ENCODE assay signal across 31 cellular contexts in the genomic region with DNA sequence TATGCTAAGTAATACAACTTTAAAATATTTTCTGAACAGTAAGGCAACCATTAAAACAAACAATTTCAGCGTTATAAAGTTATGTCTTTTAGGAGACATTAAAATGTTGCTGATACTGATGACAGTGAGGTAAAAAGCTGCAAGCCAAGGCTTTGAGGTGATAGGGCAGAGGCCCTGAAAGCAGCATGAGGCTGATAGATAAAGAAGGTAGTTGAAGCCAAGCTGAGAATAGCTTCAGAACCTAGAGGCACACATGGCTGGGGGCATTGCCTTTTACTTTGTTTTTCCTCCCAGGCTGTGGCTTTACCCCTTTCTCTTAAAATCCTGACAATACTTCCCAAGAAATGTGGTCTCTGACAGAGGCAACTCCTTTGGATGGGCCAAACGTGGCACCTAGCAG.
"Had no signal": no experiment of that assay in that cellular context is flagged by ENCODE, and none has a peak within 500 bp of the region (broad histone marks: within the 10 kb centered on the region; RNA-seq: fewer than 3 reads in every experiment).

No MANE protein-coding gene starts in this region.

- H3K9me3 Mint-ChIP-seq: activated B cell treated with CpG ODN at 0.5 μM for 24 hours; activated CD8-positive, alpha-beta T cell treated with anti-CD3 and anti-CD28 coated beads for 36 hours; activated T-cell treated with anti-CD3 and anti-CD28 coated beads, Interleukin-2, amount 50 U/mL, for 4 hours; activated T-helper 17 cell treated with anti-CD3 and anti-CD28 coated beads, Interleukin-2, amount 50 U/mL, for 72 hours; effector memory CD8-positive, alpha-beta T cell; T-helper 1 cell treated with Interleukin-12 subunit alpha and Interleukin-12 subunit beta and Interleukin-4 antibody, amounts not matched to agents 30 μg/mL and 1 μg/mL, for 36 hours had no signal

- H3K4me3 ChIP-seq: esophagus muscularis mucosa, gastrocnemius medialis had no signal

- H3K27ac ChIP-seq: brain microvascular endothelial cell, esophagus muscularis mucosa, foreskin keratinocyte, gastrocnemius medialis, WERI-Rb-1 had no signal

- H3K4me1 Mint-ChIP-seq: activated B cell treated with CpG ODN at 0.5 μM for 24 hours; activated T-helper 17 cell treated with anti-CD3 and anti-CD28 coated beads, Interleukin-2, amount 50 U/mL, for 72 hours had no signal

- H3K27me3 ChIP-seq: brain microvascular endothelial cell, esophagus muscularis mucosa, foreskin keratinocyte, gastrocnemius medialis had no signal

- H3K4me3 Mint-ChIP-seq: activated B cell treated with CpG ODN at 0.5 μM for 24 hours; activated CD8-positive, alpha-beta T cell treated with anti-CD3 and anti-CD28 coated beads for 36 hours; activated naive CD8-positive, alpha-beta T cell; activated T-cell treated with anti-CD3 and anti-CD28 coated beads, Interleukin-2, amount 50 U/mL, for 4 hours; activated T-helper 17 cell treated with anti-CD3 and anti-CD28 coated beads, Interleukin-2, amount 50 U/mL, for 72 hours; effector memory CD8-positive, alpha-beta T cell; T-helper 1 cell treated with Interleukin-12 subunit alpha and Interleukin-12 subunit beta and Interleukin-4 antibody, amounts not matched to agents 30 μg/mL and 1 μg/mL, for 36 hours had no signal

- H3K27me3 Mint-ChIP-seq: activated B cell treated with CpG ODN at 0.5 μM for 24 hours; activated CD8-positive, alpha-beta T cell treated with anti-CD3 and anti-CD28 coated beads for 36 hours; activated naive CD8-positive, alpha-beta T cell; effector memory CD8-positive, alpha-beta T cell had no signal

- H3K36me3 ChIP-seq: brain microvascular endothelial cell, esophagus muscularis mucosa, gastrocnemius medialis, WERI-Rb-1 had no signal

- FAIRE-seq: astrocyte, colon had no signal

- H3K27ac Mint-ChIP-seq: activated B cell treated with CpG ODN at 0.5 μM for 24 hours; activated CD8-positive, alpha-beta T cell treated with anti-CD3 and anti-CD28 coated beads for 36 hours; activated naive CD8-positive, alpha-beta T cell; activated T-helper 17 cell treated with anti-CD3 and anti-CD28 coated beads, Interleukin-2, amount 50 U/mL, for 72 hours; effector memory CD8-positive, alpha-beta T cell; T-helper 1 cell treated with Interleukin-12 subunit alpha and Interleukin-12 subunit beta and Interleukin-4 antibody, amounts not matched to agents 30 μg/mL and 1 μg/mL, for 36 hours had no signal

- DNase-seq: activated B cell treated with CpG ODN at 0.5 μM for 24 hours; activated CD4-positive, alpha-beta T cell treated with anti-CD3 and anti-CD28 coated beads for 48 hours; activated CD4-positive, alpha-beta T cell treated with anti-CD3 and anti-CD28 coated beads, Interleukin-2, amount 50 U/mL, for 1 hour; activated CD4-positive, alpha-beta T cell treated with anti-CD3 and anti-CD28 coated beads, Interleukin-2, amount 50 U/mL, for 48 hours; activated CD8-positive, alpha-beta memory T cell treated with anti-CD3 and anti-CD28 coated beads for 24 hours; activated CD8-positive, alpha-beta T cell treated with anti-CD3 and anti-CD28 coated beads for 36 hours; activated effector memory CD4-positive, alpha-beta T cell treated with Interleukin-2 at 50 U/mL for 16 hours; activated gamma-delta T cell treated with Interleukin-2 at 50 U/mL for 16 hours; activated naive CD4-positive, alpha-beta T cell treated with anti-CD3 and anti-CD28 coated beads, Interleukin-2, amount 50 U/mL, for 16 hours; activated naive CD4-positive, alpha-beta T cell treated with Interleukin-2 at 50 U/mL for 16 hours; activated T-cell treated with anti-CD3 and anti-CD28 coated beads, Interleukin-2, amount 50 U/mL, for 4 hours; amniotic stem cell; anterior cingulate cortex; brain microvascular endothelial cell; caudate nucleus; cortex of kidney; dermis blood vessel endothelial cell; effector CD4-positive, alpha-beta T cell; effector memory CD8-positive, alpha-beta T cell; erythroblast; foreskin keratinocyte; gastrocnemius medialis; T1000; WERI-Rb-1 had no signal

- ATAC-seq: activated CD4-positive, CD25-positive, alpha-beta regulatory T cell treated with anti-CD3 and anti-CD28 coated beads, Interleukin-2, amount 50 U/mL, for 24 hours; activated CD8-positive, alpha-beta T cell treated with anti-CD3 and anti-CD28 coated beads for 36 hours; activated T-cell treated with anti-CD3 and anti-CD28 coated beads, Interleukin-2, amount 50 U/mL, for 4 hours; activated T-helper 17 cell treated with anti-CD3 and anti-CD28 coated beads, Interleukin-2, amount 50 U/mL, for 72 hours; effector memory CD8-positive, alpha-beta T cell; foreskin keratinocyte; gastrocnemius medialis had no signal

- H3K9me3 ChIP-seq: esophagus muscularis mucosa, gastrocnemius medialis had no signal

- H3K36me3 Mint-ChIP-seq: activated naive CD8-positive, alpha-beta T cell had no signal

- H3K4me1 ChIP-seq: foreskin keratinocyte, gastrocnemius medialis had no signal
